9 cellular contexts compared by ENCODE assay signal in genomic region chr4:77586953-77587383, GRCh38. TPM values are rescaled to one million over a fixed set of nuclear protein-coding genes. Genes with fewer than 3 reads are reported as not detected.
A peak's percentile ranks its signal among the peaks of the same experiment; 100 is the strongest.
DNase-seq lines count a peak whose midpoint lies in the region; ATAC-seq, FAIRE-seq and TF ChIP-seq lines count a peak whose summit lies in the region.
"Had no signal": no experiment of that assay in that cellular context is flagged by ENCODE, and none has a peak within 500 bp of the region (broad histone marks: within the 10 kb centered on the region; RNA-seq: fewer than 3 reads in every experiment).

No MANE protein-coding gene starts in this region.

- no peaks in the 10 kb centered on the region for H3K9me3 Mint-ChIP-seq in Calu3 (ENCODE audit: low read depth, unreplicated experiment)
- peaks cover 2% of the 10 kb centered on the region for H3K9me3 Mint-ChIP-seq in activated CD8-positive, alpha-beta memory T cell treated with anti-CD3 and anti-CD28 coated beads, Interleukin-2, amount 10 ng/mL, durations not matched to agents 7 days and 5 days (ENCODE audit: low read depth)
- H3K9me3 Mint-ChIP-seq: brain had no signal

- H3K36me3 Mint-ChIP-seq in Calu3 (ENCODE audit: insufficient read depth, unreplicated experiment), result no peaks in the 10 kb centered on the region
- H3K36me3 Mint-ChIP-seq in activated CD8-positive, alpha-beta memory T cell treated with anti-CD3 and anti-CD28 coated beads, Interleukin-2, amount 10 ng/mL, durations not matched to agents 7 days and 5 days, result peaks cover 4% of the 10 kb centered on the region
- H3K36me3 Mint-ChIP-seq: brain had no signal

- 30 to 42% (median 34%) methylated on average over 6 of the region's 6 CpGs for WGBS in spleen, 5 donors

- TF ChIP-seq POLR2A in spleen (IDR thresholded peaks at IDR 0.05), result no peak

- no peaks in the 10 kb centered on the region for H3K36me3 ChIP-seq in spleen
- H3K36me3 ChIP-seq in kidney (ENCODE audit: control insufficient read depth in 1 of 2, insufficient read depth in 2 of 2, low read length in 2 of 2), result no peaks in the 10 kb centered on the region

- no peak overlapping the region for H3K4me3 ChIP-seq in spleen
- no peak overlapping the region for H3K4me3 ChIP-seq in kidney (ENCODE audit: low read length in 2 of 2)

- FAIRE-seq in kidney (lab: Jason Lieb, UNC), result no peak

- CTCF ChIA-PET in Calu3 (lab: Charles Lee), result interaction anchor here (1.5 kb wide), 1 partner anchor 14 kb away, joined by 3 read pairs; no protein-coding TSS in a partner anchor
- CTCF ChIA-PET in activated CD8-positive, alpha-beta memory T cell treated with anti-CD3 and anti-CD28 coated beads, Interleukin-2, amount 10 ng/mL, durations not matched to agents 7 days and 5 days (lab: Charles Lee), result interaction anchor here (0.9 to 2.1 kb wide), 3 partner anchors 14 to 32 kb away, joined by 3 to 13 read pairs (median 7); no protein-coding TSS in a partner anchor

- H3K9ac ChIP-seq in kidney (ENCODE audit: low read length in 2 of 2), result no peak overlapping the region

- H3K9me3 ChIP-seq in spleen (no peaks in the 10 kb centered on the region), kidney (ENCODE audit: control insufficient read depth in 1 of 2, low read length in 2 of 2) (no peaks in the 10 kb centered on the region)

- H3K4me1 ChIP-seq in spleen, result peaks cover 0 to 15% (median 4%) of the 10 kb centered on the region in 6 donors
- H3K4me1 ChIP-seq in kidney (ENCODE audit: control insufficient read depth in 1 of 2, insufficient read depth in 1 of 2, low read depth in 1 of 2, low read length in 2 of 2), result no peaks in the 10 kb centered on the region

- intact Hi-C loops in Calu3 (cut with micrococcal nuclease; ENCODE audit: unreplicated experiment), result no loop called here
- intact Hi-C loops in spleen (cut with DNase I; ENCODE audit: low total_unique reads), result no loop called here
- intact Hi-C loops in kidney (cut with DNase I), result no loop called here

- no peaks in the 10 kb centered on the region for H3K27me3 ChIP-seq in spleen (replicated peaks in 1 of 7)

- H3K27ac ChIP-seq in spleen, result no peak overlapping the region
- no peak overlapping the region for H3K27ac ChIP-seq in kidney (ENCODE audit: low read depth in 2 of 2, low read length in 2 of 2)

- DNase-seq in Calu3 (peak; percentile 33), spleen (peak; percentile 75), HuH-7.5 (ENCODE audit: low spot score) (no peak), NCI-H146 (lab: John Stamatoyannopoulos, UW) (no peak), kidney (no peak)
- peak; percentile 89 for DNase-seq in activated CD8-positive, alpha-beta memory T cell treated with anti-CD3 and anti-CD28 coated beads, Interleukin-2, amount 10 ng/mL, durations not matched to agents 7 days and 5 days

- peaks cover 23% of the 10 kb centered on the region for H3K4me1 Mint-ChIP-seq in Calu3 (ENCODE audit: low read depth, unreplicated experiment)
- H3K4me1 Mint-ChIP-seq in activated CD8-positive, alpha-beta memory T cell treated with anti-CD3 and anti-CD28 coated beads, Interleukin-2, amount 10 ng/mL, durations not matched to agents 7 days and 5 days, result peaks cover 39% of the 10 kb centered on the region
- H3K4me1 Mint-ChIP-seq: brain had no signal

- no peaks in the 10 kb centered on the region for H3K27me3 Mint-ChIP-seq in Calu3 (ENCODE audit: unreplicated experiment)
- H3K27me3 Mint-ChIP-seq in activated CD8-positive, alpha-beta memory T cell treated with anti-CD3 and anti-CD28 coated beads, Interleukin-2, amount 10 ng/mL, durations not matched to agents 7 days and 5 days, result peaks cover 22% of the 10 kb centered on the region
- H3K27me3 Mint-ChIP-seq: brain had no signal

- ATAC-seq in GM19467 (IDR thresholded peaks at IDR 0.05; ENCODE audit: unreplicated experiment) (peak; percentile 98), HG03558 (IDR thresholded peaks at IDR 0.05; ENCODE audit: extremely low read depth, unreplicated experiment) (peak; percentile 98)
- ATAC-seq in activated CD8-positive, alpha-beta memory T cell treated with anti-CD3 and anti-CD28 coated beads, Interleukin-2, amount 10 ng/mL, durations not matched to agents 7 days and 5 days, result peak; percentile 98

- H3K27ac Mint-ChIP-seq in Calu3 (ENCODE audit: unreplicated experiment), result no peak overlapping the region
- peak overlapping the region; percentile 75 for H3K27ac Mint-ChIP-seq in activated CD8-positive, alpha-beta memory T cell treated with anti-CD3 and anti-CD28 coated beads, Interleukin-2, amount 10 ng/mL, durations not matched to agents 7 days and 5 days
- H3K27ac Mint-ChIP-seq: brain had no signal

- TF ChIP-seq CTCF in Calu3 (IDR thresholded peaks at IDR 0.05; ENCODE audit: unreplicated experiment) (no peak), spleen (IDR thresholded peaks at IDR 0.05 in 8 of 11, conservative IDR thresholded peaks at IDR 0.05 in 3 of 11) (no peak), kidney (IDR thresholded peaks at IDR 0.05; ENCODE audit: borderline replicate concordance, extremely low read depth, insufficient read depth) (no peak)

- peak overlapping the region; percentile 26 for H3K4me3 Mint-ChIP-seq in Calu3 (ENCODE audit: low read depth, unreplicated experiment)
- H3K4me3 Mint-ChIP-seq in activated CD8-positive, alpha-beta memory T cell treated with anti-CD3 and anti-CD28 coated beads, Interleukin-2, amount 10 ng/mL, durations not matched to agents 7 days and 5 days, result peak overlapping the region; percentile 14
- H3K4me3 Mint-ChIP-seq: brain had no signal

- BruUV-seq in Calu3 (replicated peaks; lab: Mats Ljungman, UMichigan), result no TSS peak

RNA-seq across cellular contexts. Expression of gene CXCL13, which starts 18.7 kb away (rescaled TPM):
- total RNA-seq in Calu3 (2022) (0.51 TPM in 1 of 2 replicates, not detected in the other), spleen (100 to 1,000 TPM in 6 of 7 donors, 10 to 100 TPM in 1; 95.5 to 739 (median 169) TPM), kidney (6.5 TPM)
- total RNA-seq in activated CD8-positive, alpha-beta memory T cell treated with anti-CD3 and anti-CD28 coated beads, Interleukin-2, amount 10 ng/mL, durations not matched to agents 7 days and 5 days, result not detected
- polyA plus RNA-seq in spleen (1,000 to 10,000 TPM in 2 of 3 donors, 100 to 1,000 TPM in 1; 418 to 1,297 (median 1,076) TPM), kidney (ENCODE audit: insufficient read depth, low read depth, low replicate concordance) (not detected)

Comparison
In these comparisons a context has a peak if more than half of its experiments do, and no peak if none do; other contexts are left out.
1. DNase-seq: peak in Calu3 (single experiment), activated CD8-positive, alpha-beta memory T cell treated with anti-CD3 and anti-CD28 coated beads, Interleukin-2, amount 10 ng/mL, durations not matched to agents 7 days and 5 days (single experiment) and spleen (single experiment); none in HuH-7.5 (single experiment), NCI-H146 (single experiment) and kidney (single experiment).
2. RNA of gene CXCL13, which starts 18.7 kb away (total RNA-seq): 95.5 to 739 TPM in spleen; 6.5 TPM in kidney (single experiment), not detected in activated CD8-positive, alpha-beta memory T cell treated with anti-CD3 and anti-CD28 coated beads, Interleukin-2, amount 10 ng/mL, durations not matched to agents 7 days and 5 days and 0.51 TPM in Calu3; every median in the first group is over 10 times any median in the second.
3. Peak in every context shown above with its lines, with median percentiles within 50 percentile points of each other: ATAC-seq.